Comparison of ENCODE assay signal across 8 cellular contexts in genomic region chr6:150600302-150601017, GRCh38. TPM values are rescaled to one million over a fixed set of nuclear protein-coding genes. Genes with fewer than 3 reads are reported as not detected.
A peak's percentile ranks its signal among the peaks of the same experiment; 100 is the strongest.
DNase-seq lines count a peak whose midpoint lies in the region; ATAC-seq lines count a peak whose summit lies in the region.

No MANE protein-coding gene starts in this region.

- ATAC-seq in HG02840 (IDR thresholded peaks at IDR 0.05; ENCODE audit: low FRiP score, unreplicated experiment) (peak; percentile 67), left lobe of liver (peak; percentile 72)

- peak overlapping the region; percentile 29 for H3K27ac ChIP-seq in cingulate gyrus (ENCODE audit: low read depth, low read length)

- peak; percentile 12 to 53 for DNase-seq in NCI-H2081 (lab: John Stamatoyannopoulos, UW)
- DNase-seq in NCI-H2081 treated with DMSO at 0.1 percent for 48 hours (lab: John Stamatoyannopoulos, UW) = no peak
- peak; percentile 34 for DNase-seq in NCI-H1694 treated with DMSO at 0.1 percent for 48 hours (lab: John Stamatoyannopoulos, UW)
- peak; percentile 29 to 46 for DNase-seq in activated CD4-positive, alpha-beta T cell treated with anti-CD3 and anti-CD28 coated beads for 24 hours (ENCODE audit: low read depth in 2 of 2)
- peak; percentile 75 for DNase-seq in left lobe of liver (ENCODE audit: low spot score)
- peak; percentile 17 for DNase-seq in stimulated activated CD4-positive, alpha-beta T cell treated with anti-CD3 and anti-CD28 coated beads, Interleukin-2, amount 100 ng/mL, for 4 hours (ENCODE audit: low read depth)

RNA-seq across cellular contexts. Expression of gene PLEKHG1, which starts 0.8 kb away (rescaled TPM):
- total RNA-seq in left lobe of liver = 8.0 TPM
